11 cellular contexts compared by ENCODE assay signal in genomic region chr11:117978291-117978910, GRCh38. TPM values are rescaled to one million over a fixed set of nuclear protein-coding genes. Genes with fewer than 3 reads are reported as not detected.
DNase-seq lines count a peak whose midpoint lies in the region; ATAC-seq and TF ChIP-seq lines count a peak whose summit lies in the region.
"Not testable (repeated sequence)": the region's sequence is repeated elsewhere in the genome, so short reads cannot be mapped to it uniquely, and the experiment has no call there.
"Had no signal": no experiment of that assay in that cellular context is flagged by ENCODE, and none has a peak within 500 bp of the region (broad histone marks: within the 10 kb centered on the region; RNA-seq: fewer than 3 reads in every experiment).

No MANE protein-coding gene starts in this region.

- peaks cover 0 to 17% (median 6%) of the 10 kb centered on the region in 3 donors for H3K36me3 Mint-ChIP-seq in CD8-positive, alpha-beta memory T cell
- peaks cover 45% of the 10 kb centered on the region for H3K36me3 Mint-ChIP-seq in activated CD8-positive, alpha-beta T cell treated with anti-CD3 and anti-CD28 coated beads for 36 hours (ENCODE audit: low read depth)
- H3K36me3 Mint-ChIP-seq in activated naive CD4-positive, alpha-beta T cell treated with anti-CD3 and anti-CD28 coated beads, Interleukin-2, amount 50 U/mL, for 24 hours; effector memory CD8-positive, alpha-beta T cell (ENCODE audit: insufficient read depth): not testable (repeated sequence)

- POLR2A ChIA-PET in CD8-positive, alpha-beta memory T cell (lab: Charles Lee): interaction anchor here (0.9 kb wide), 1 partner anchor 21 kb away, joined by 3 read pairs; no protein-coding TSS in a partner anchor
- POLR2A ChIA-PET in activated CD8-positive, alpha-beta T cell treated with anti-CD3 and anti-CD28 coated beads for 36 hours (lab: Charles Lee): interaction anchor here (0.8 to 32.8 kb wide), 6 partner anchors 14 to 163 kb away, joined by 3 to 710 read pairs (median 5); partner anchors contain the start of gene IL10RA

- TF ChIP-seq CTCF in activated CD8-positive, alpha-beta T cell treated with anti-CD3 and anti-CD28 coated beads for 36 hours (IDR thresholded peaks at IDR 0.05); lung (IDR thresholded peaks at IDR 0.05; ENCODE audit: control extremely low read depth, extremely low read depth); spleen (IDR thresholded peaks at IDR 0.05 in 8 of 11, conservative IDR thresholded peaks at IDR 0.05 in 3 of 11): not testable (repeated sequence)

- not testable (repeated sequence) for H3K36me3 ChIP-seq in CD8-positive, alpha-beta memory T cell (ENCODE audit: insufficient read depth, low read length); lung (ENCODE audit: control insufficient read depth in 2 of 2, insufficient read depth in 2 of 2, low read length in 2 of 2); spleen

- TF ChIP-seq POLR2A in spleen (IDR thresholded peaks at IDR 0.05): not testable (repeated sequence)

- H3K4me3 Mint-ChIP-seq in CD8-positive, alpha-beta memory T cell: peak overlapping the region in 2 of 7 donors; percentile 63
- peak overlapping the region; percentile 73 for H3K4me3 Mint-ChIP-seq in activated CD8-positive, alpha-beta T cell treated with anti-CD3 and anti-CD28 coated beads for 36 hours
- peak overlapping the region; percentile 77 for H3K4me3 Mint-ChIP-seq in activated naive CD4-positive, alpha-beta T cell treated with anti-CD3 and anti-CD28 coated beads, Interleukin-2, amount 50 U/mL, for 24 hours
- not testable (repeated sequence) for H3K4me3 Mint-ChIP-seq in effector memory CD8-positive, alpha-beta T cell

- H3K9me3 Mint-ChIP-seq in CD8-positive, alpha-beta memory T cell; activated CD8-positive, alpha-beta T cell treated with anti-CD3 and anti-CD28 coated beads for 36 hours; activated naive CD4-positive, alpha-beta T cell treated with anti-CD3 and anti-CD28 coated beads, Interleukin-2, amount 50 U/mL, for 24 hours; effector memory CD8-positive, alpha-beta T cell: not testable (repeated sequence)

- H3K4me3 ChIP-seq in CD8-positive, alpha-beta memory T cell (ENCODE audit: low read length); lung; spleen: not testable (repeated sequence)

- CTCF ChIA-PET in CD8-positive, alpha-beta memory T cell (lab: Charles Lee): interaction anchor here (0.8 to 4.6 kb wide), 9 partner anchors 9 to 171 kb away, joined by 3 to 21 read pairs (median 4); no protein-coding TSS in a partner anchor
- CTCF ChIA-PET in activated CD8-positive, alpha-beta T cell treated with anti-CD3 and anti-CD28 coated beads for 36 hours (lab: Charles Lee): interaction anchor here (1.1 to 31.9 kb wide), 6 partner anchors 18 to 161 kb away, joined by 3 to 386 read pairs (median 8); no protein-coding TSS in a partner anchor

- H3K9me3 ChIP-seq in CD8-positive, alpha-beta memory T cell (ENCODE audit: low read length); lung (ENCODE audit: control insufficient read depth in 2 of 2, insufficient read depth in 1 of 2, low read length in 1 of 2); spleen: not testable (repeated sequence)

- not testable (repeated sequence) for H3K27me3 Mint-ChIP-seq in CD8-positive, alpha-beta memory T cell; activated CD8-positive, alpha-beta T cell treated with anti-CD3 and anti-CD28 coated beads for 36 hours; activated naive CD4-positive, alpha-beta T cell treated with anti-CD3 and anti-CD28 coated beads, Interleukin-2, amount 50 U/mL, for 24 hours; effector memory CD8-positive, alpha-beta T cell

- H3K27ac ChIP-seq in CD8-positive, alpha-beta memory T cell (ENCODE audit: low read depth, low read length); lung (ENCODE audit: low read depth in 1 of 2, low read length in 1 of 2): not testable (repeated sequence)
- peak overlapping the region in 4 of 8 donors; percentile 65 to 84 (median 80) for H3K27ac ChIP-seq in spleen

- H3K27me3 ChIP-seq in CD8-positive, alpha-beta memory T cell (ENCODE audit: insufficient read depth, low read length, poor library complexity, severe bottlenecking); lung (ENCODE audit: control insufficient read depth, insufficient read depth); spleen (replicated peaks in 1 of 7): not testable (repeated sequence)

- not testable (repeated sequence) for DNase-seq in CD8-positive, alpha-beta memory T cell; activated CD8-positive, alpha-beta T cell treated with anti-CD3 and anti-CD28 coated beads for 36 hours; effector memory CD8-positive, alpha-beta T cell
- DNase-seq in lung (ENCODE audit: low spot score) (peak; percentile 10), spleen (peak; percentile 64), ureter (ENCODE audit: low spot score) (peak; percentile 35)

- peak overlapping the region in 5 of 8 donors; percentile 38 to 87 (median 70) for H3K27ac Mint-ChIP-seq in CD8-positive, alpha-beta memory T cell
- H3K27ac Mint-ChIP-seq in activated CD8-positive, alpha-beta T cell treated with anti-CD3 and anti-CD28 coated beads for 36 hours: peak overlapping the region; percentile 94
- H3K27ac Mint-ChIP-seq in activated naive CD4-positive, alpha-beta T cell treated with anti-CD3 and anti-CD28 coated beads, Interleukin-2, amount 50 U/mL, for 24 hours: not testable (repeated sequence)
- H3K27ac Mint-ChIP-seq in effector memory CD8-positive, alpha-beta T cell: peak overlapping the region; percentile 57 to 71

- WGBS in lung, 2 donors: 94 to 95% methylated on average over 23 to 36 of the region's 36 CpGs
- WGBS in spleen, 5 donors: 94 to 100% (median 97%) methylated on average over 13 to 36 of the region's 36 CpGs

- H3K4me1 Mint-ChIP-seq in CD8-positive, alpha-beta memory T cell: peaks cover 72 to 82% (median 82%) of the 10 kb centered on the region in 3 donors
- peaks cover 79% of the 10 kb centered on the region for H3K4me1 Mint-ChIP-seq in activated CD8-positive, alpha-beta T cell treated with anti-CD3 and anti-CD28 coated beads for 36 hours (ENCODE audit: low read depth)
- peaks cover 72% of the 10 kb centered on the region for H3K4me1 Mint-ChIP-seq in activated naive CD4-positive, alpha-beta T cell treated with anti-CD3 and anti-CD28 coated beads, Interleukin-2, amount 50 U/mL, for 24 hours
- peaks cover 48 to 65% of the 10 kb centered on the region in 2 donors for H3K4me1 Mint-ChIP-seq in effector memory CD8-positive, alpha-beta T cell (ENCODE audit: low read depth in 2 of 2)

- intact Hi-C loops in activated CD8-positive, alpha-beta T cell treated with anti-CD3 and anti-CD28 coated beads for 36 hours (cut with micrococcal nuclease); spleen (cut with DNase I; ENCODE audit: low total_unique reads): not testable (repeated sequence)

- ATAC-seq in activated CD8-positive, alpha-beta T cell treated with anti-CD3 and anti-CD28 coated beads for 36 hours; effector memory CD8-positive, alpha-beta T cell (replicated peaks); lung (ENCODE audit: insufficient read depth, low FRiP score): not testable (repeated sequence)

- peaks cover 55% of the 10 kb centered on the region for H3K4me1 ChIP-seq in CD8-positive, alpha-beta memory T cell (ENCODE audit: insufficient read depth, low read length)
- not testable (repeated sequence) for H3K4me1 ChIP-seq in lung (ENCODE audit: control insufficient read depth in 2 of 2, insufficient read depth in 2 of 2, low read length in 2 of 2)
- peaks cover 9 to 86% (median 43%) of the 10 kb centered on the region in 6 donors for H3K4me1 ChIP-seq in spleen

RNA-seq across cellular contexts. Expression of gene IL10RA, which starts 7.8 kb away (rescaled TPM):
- 100 to 1,000 TPM; 120 to 122 TPM for total RNA-seq in CD8-positive, alpha-beta memory T cell
- polyA plus RNA-seq in CD8-positive, alpha-beta memory T cell: 659 TPM
- total RNA-seq in activated CD8-positive, alpha-beta T cell treated with anti-CD3 and anti-CD28 coated beads for 36 hours: 10 to 100 TPM; 73.3 to 80.9 TPM
- total RNA-seq in lung: 10 to 100 TPM; 15.4 to 41.1 TPM
- polyA plus RNA-seq in lung: 10 to 100 TPM in 1 of 2 donors, 1 to 10 TPM in 1; 7.9 to 52.5 TPM
- 100 to 1,000 TPM; 114 to 239 (median 171) TPM for total RNA-seq in spleen
- polyA plus RNA-seq in spleen: 10 to 100 TPM; 32.9 to 39.4 (median 38.3) TPM
- total RNA-seq in ureter: 22.4 TPM
- total RNA-seq: A673, G401, LHCN-M2, MCF 10A had no signal

RNA-seq across cellular contexts. Expression of gene TMPRSS13, which starts 49.2 kb away (rescaled TPM):
- total RNA-seq in CD8-positive, alpha-beta memory T cell: 1 to 10 TPM; 1.4 to 1.5 TPM
- 1.5 TPM for polyA plus RNA-seq in CD8-positive, alpha-beta memory T cell
- total RNA-seq in activated CD8-positive, alpha-beta T cell treated with anti-CD3 and anti-CD28 coated beads for 36 hours: 1 to 10 TPM; 3.5 to 4.7 TPM
- total RNA-seq in lung: 1 to 10 TPM; 9.4 TPM
- 1 to 10 TPM; 5.8 to 9.1 TPM for polyA plus RNA-seq in lung
- 1 to 10 TPM in 6 of 7 donors, under 1 TPM in 1; 0.95 to 2.2 (median 1.7) TPM for total RNA-seq in spleen
- polyA plus RNA-seq in spleen: 1 to 10 TPM; 1.3 to 1.9 (median 1.5) TPM
- total RNA-seq in ureter: 1.9 TPM
- total RNA-seq: A673, G401, LHCN-M2, MCF 10A had no signal
